Comparison of ENCODE assay signal across 1 cellular context in the genomic region with DNA sequence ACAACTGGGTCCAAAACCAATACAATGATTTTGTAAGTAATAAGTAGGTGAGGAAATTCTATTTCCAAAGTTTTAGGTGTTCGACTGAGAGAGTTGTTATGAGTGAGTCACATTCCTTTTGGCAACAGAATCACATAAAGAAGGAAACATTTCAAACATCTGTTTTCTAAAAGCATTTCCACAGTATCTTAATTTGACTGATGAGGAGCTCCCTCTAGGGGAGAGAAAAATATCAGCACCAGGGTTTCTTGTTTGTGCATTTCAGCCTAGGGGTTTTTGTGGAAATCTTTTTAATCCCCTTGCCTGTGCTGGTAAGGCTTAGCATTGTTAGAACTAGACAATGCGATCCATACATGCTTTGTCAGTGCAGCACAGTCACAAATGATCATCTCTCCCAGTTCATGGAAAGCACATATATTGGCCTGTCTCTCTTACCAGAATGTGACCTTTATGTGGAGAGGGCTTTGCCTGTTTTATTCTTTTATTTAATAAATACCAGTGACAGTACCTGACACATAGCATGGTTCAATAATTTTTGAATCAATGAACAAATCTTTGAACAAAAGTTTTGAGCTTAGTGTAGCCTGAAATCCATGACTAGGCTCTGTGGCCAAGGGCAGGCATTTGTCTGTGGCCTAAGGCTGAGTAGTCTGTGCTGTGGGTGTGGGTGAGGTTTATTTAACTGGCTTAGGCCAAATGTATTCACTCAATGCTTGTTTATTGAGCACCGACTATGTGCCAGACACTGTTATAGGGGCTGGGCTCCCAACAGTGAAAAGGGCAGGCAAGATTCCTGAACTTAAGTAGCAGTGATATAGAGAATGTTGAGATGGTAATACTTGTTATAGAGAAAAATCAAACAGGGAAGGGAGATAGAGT.
TF ChIP-seq lines count a peak whose summit lies in the region.

No MANE protein-coding gene starts in this region.

TF ChIP-seq in Ishikawa, 13 proteins besides CTCF, POLR2A, EP300 and RAD21 (continued from another document):
- no peak for TF ChIP-seq ZBTB7A (IDR thresholded peaks at IDR 0.05; ENCODE audit: low read depth)
